In the genomic region with DNA sequence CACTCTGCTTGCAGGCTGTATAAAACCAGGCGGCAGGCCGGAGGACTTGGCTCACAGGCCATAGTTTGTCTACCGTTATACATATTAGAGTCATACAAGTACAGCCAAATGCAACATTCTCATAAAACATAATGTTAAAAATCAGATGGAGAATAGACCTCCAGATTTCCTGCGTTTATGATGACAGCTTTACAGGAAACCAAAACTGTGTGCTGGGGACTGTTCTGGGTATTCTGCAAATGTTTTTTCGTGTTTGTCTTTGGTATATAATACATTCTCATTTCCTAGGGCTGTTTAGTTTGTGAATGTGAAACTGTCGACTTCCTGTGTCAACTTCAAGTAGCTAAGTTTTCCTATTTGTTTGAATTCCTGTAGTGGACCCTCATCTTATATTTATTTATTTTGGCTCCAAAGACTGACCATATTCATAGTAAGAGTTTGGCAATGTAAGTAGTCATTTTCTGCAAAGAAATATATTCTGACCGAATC, we compare ENCODE assay signal across 8 cellular contexts.
DNase-seq lines count a peak whose midpoint lies in the region; ATAC-seq, FAIRE-seq and TF ChIP-seq lines count a peak whose summit lies in the region.

No MANE protein-coding gene starts in this region.

- 50% methylated on average over 1 of the region's 7 CpGs; no CpG with 5 or more reads in 1 of the 2 experiments for WGBS in IMR-90 (ENCODE audit: extremely low coverage in 2 of 2, insufficient read length in 1 of 2), 2 experiments
- no CpG with 5 or more reads among the region's 7 CpGs for WGBS in trophoblast cell (ENCODE audit: extremely low coverage, insufficient coverage, insufficient read length)

- H3K4me3 ChIP-seq in BLaER1 treated with 17β-estradiol and CSF1 and Interleukin-3, amounts not matched to agents 10 nM and 100 nM: no peak overlapping the region
- H3K4me3 ChIP-seq in IMR-90 (ENCODE audit: insufficient read depth, low read depth, low read length) (no peak overlapping the region), muscle layer of duodenum (ENCODE audit: low read depth in 1 of 2, low read length in 2 of 2) (no peak overlapping the region), trophoblast cell (ENCODE audit: low read depth, low read length) (no peak overlapping the region), kidney (ENCODE audit: low read length in 2 of 2) (no peak overlapping the region)

- H3K9me1 ChIP-seq in IMR-90 (ENCODE audit: insufficient read depth, low read length): peaks cover 4% of the 10 kb centered on the region; the same call in 1 of the 2 replicates

- H2AFZ ChIP-seq in IMR-90 (replicated peaks; ENCODE audit: low read length, poor library complexity) (no peak overlapping the region), trophoblast cell (ENCODE audit: insufficient read depth, low read length, poor library complexity) (no peak overlapping the region)

- no peak overlapping the region; the same call in 1 of the 2 replicates for H3K4ac ChIP-seq in IMR-90 (ENCODE audit: low read depth, low read length)
- H3K4ac ChIP-seq in trophoblast cell (ENCODE audit: low read depth, low read length): no peak overlapping the region

- TF ChIP-seq RAD21 in IMR-90 (IDR thresholded peaks at IDR 0.05; ENCODE audit: low read length): no peak

- peak; percentile 85 for DNase-seq in IMR-90
- peak; percentile 19 for DNase-seq in astrocyte of the hippocampus (ENCODE audit: low read depth, low spot score)
- DNase-seq in GF-D8 (lab: John Stamatoyannopoulos, UW): no peak
- no peak for DNase-seq in trophoblast cell
- no peak for DNase-seq in stimulated activated CD4-positive, alpha-beta T cell treated with anti-CD3 and anti-CD28 coated beads, Interleukin-4, amount 100 ng/mL, for 24 hours
- DNase-seq in kidney: no peak

- no peak overlapping the region for H2BK12ac ChIP-seq in trophoblast cell (ENCODE audit: low read length)

- no peaks in the 10 kb centered on the region for H3K36me3 ChIP-seq in BLaER1 treated with 17β-estradiol and CSF1 and Interleukin-3, amounts not matched to agents 10 nM and 100 nM
- H3K36me3 ChIP-seq in IMR-90 (ENCODE audit: control insufficient read depth, insufficient read depth, low read length): no peaks in the 10 kb centered on the region
- no peaks in the 10 kb centered on the region for H3K36me3 ChIP-seq in muscle layer of duodenum (ENCODE audit: control insufficient read depth in 1 of 2, insufficient read depth in 2 of 2, low read length in 2 of 2)
- H3K36me3 ChIP-seq in trophoblast cell (ENCODE audit: control insufficient read depth in 1 of 2, insufficient read depth in 2 of 2, low read length in 2 of 2): no peaks in the 10 kb centered on the region
- no peaks in the 10 kb centered on the region for H3K36me3 ChIP-seq in kidney (ENCODE audit: control insufficient read depth in 1 of 2, insufficient read depth in 2 of 2, low read length in 2 of 2)

- peak overlapping the region; percentile 5; the same call in 1 of the 2 replicates for H4K5ac ChIP-seq in IMR-90 (ENCODE audit: low read depth, low read length)

- peak overlapping the region; percentile 35; the same call in 1 of the 2 replicates for H3K56ac ChIP-seq in IMR-90 (ENCODE audit: extremely low read depth, insufficient read depth, low read length)

- dilution Hi-C loops in IMR-90 (cut with HindIII; ENCODE audit: low sequenced_read_pairs, unreplicated experiment): no loop called here

- TF ChIP-seq CTCF in IMR-90 (conservative IDR thresholded peaks at IDR 0.05; ENCODE audit: low read depth, low read length): no peak
- TF ChIP-seq CTCF in kidney (IDR thresholded peaks at IDR 0.05; ENCODE audit: borderline replicate concordance, extremely low read depth, insufficient read depth): no peak

- peaks cover 7 to 40% (median 13%) of the 10 kb centered on the region in 10 experiments; a peak in 11 of 20 replicates for H3K4me1 ChIP-seq in BLaER1 treated with 17β-estradiol and CSF1 and Interleukin-3, amounts not matched to agents 10 nM and 100 nM
- H3K4me1 ChIP-seq in IMR-90 (ENCODE audit: control insufficient read depth, insufficient read depth, low read length) (peaks cover 7% of the 10 kb centered on the region), muscle layer of duodenum (ENCODE audit: control insufficient read depth in 1 of 2, insufficient read depth in 2 of 2, low read length in 2 of 2) (peaks cover 5 to 6% of the 10 kb centered on the region in 2 donors), trophoblast cell (ENCODE audit: control insufficient read depth in 1 of 2, insufficient read depth in 2 of 2, low read length in 2 of 2) (no peaks in the 10 kb centered on the region), kidney (ENCODE audit: control insufficient read depth in 1 of 2, insufficient read depth in 1 of 2, low read depth in 1 of 2, low read length in 2 of 2) (peaks cover 0 to 14% of the 10 kb centered on the region in 2 donors)

- in situ Hi-C loops in IMR-90 (cut with MboI; ENCODE audit: low sequenced_read_pairs): loop anchor here (25.0 kb wide), 1 partner anchor 363 kb away; no protein-coding TSS in a partner anchor

- peak overlapping the region; percentile 2 to 54 (median 16); a peak in 16 of 22 replicates for H3K4me2 ChIP-seq in BLaER1 treated with 17β-estradiol and CSF1 and Interleukin-3, amounts not matched to agents 10 nM and 100 nM
- H3K4me2 ChIP-seq in IMR-90 (ENCODE audit: low read depth, low read length): peak overlapping the region; percentile 67
- no peak overlapping the region for H3K4me2 ChIP-seq in trophoblast cell (ENCODE audit: low read length)

- POLR2A ChIA-PET in IMR-90 (lab: Charles Lee; ENCODE audit: unreplicated experiment): no interaction called here

- H3K27ac ChIP-seq in BLaER1 treated with 17β-estradiol and CSF1 and Interleukin-3, amounts not matched to agents 10 nM and 100 nM: peak overlapping the region in 2 of 11 experiments; percentile 13 to 15; a peak in 1 of 22 replicates
- H3K27ac ChIP-seq in IMR-90 (ENCODE audit: insufficient read depth, low read length) (peak overlapping the region; percentile 96), muscle layer of duodenum (ENCODE audit: low read length) (peak overlapping the region; percentile 23), trophoblast cell (ENCODE audit: low read depth, low read length) (no peak overlapping the region), kidney (ENCODE audit: low read depth in 2 of 2, low read length in 2 of 2) (peak overlapping the region in 1 of 2 donors; percentile 60)

- H3K14ac ChIP-seq in IMR-90 (replicated peaks; ENCODE audit: low read depth, low read length): 0 out of 2 replicates have a peak overlapping the region, but pooled peaks have one; percentile 23
- no peak overlapping the region for H3K14ac ChIP-seq in trophoblast cell (ENCODE audit: low read length)

- ATAC-seq in IMR-90 (ENCODE audit: low read depth): peak; percentile 60

- H2BK20ac ChIP-seq in IMR-90 (ENCODE audit: low read depth, low read length): peak overlapping the region; percentile 50; the same call in 1 of the 2 replicates

- TF ChIP-seq POLR2A in IMR-90 (IDR thresholded peaks at IDR 0.05; ENCODE audit: low read depth, low read length): no peak

- intact Hi-C loops in IMR-90 (cut with micrococcal nuclease): loop anchor here (10.0 kb wide), 1 partner anchor 251 kb away; no protein-coding TSS in a partner anchor
- intact Hi-C loops in kidney (cut with DNase I): no loop called here

- FAIRE-seq in kidney (lab: Jason Lieb, UNC): no peak

- H4K20me1 ChIP-seq in BLaER1 treated with 17β-estradiol and CSF1 and Interleukin-3, amounts not matched to agents 10 nM and 100 nM: no peaks in the 10 kb centered on the region
- no peaks in the 10 kb centered on the region for H4K20me1 ChIP-seq in IMR-90 (ENCODE audit: insufficient read depth, low read length)

- H2BK15ac ChIP-seq in IMR-90 (ENCODE audit: low read depth, low read length): no peak overlapping the region

- H2BK5ac ChIP-seq in IMR-90 (ENCODE audit: low read depth, low read length, poor library complexity, severe bottlenecking) (peak overlapping the region; percentile 54), trophoblast cell (ENCODE audit: low read depth, low read length, poor library complexity) (no peak overlapping the region)

- peak overlapping the region in 1 of 2 experiments; percentile 73; a peak in 1 of 4 replicates for H4K8ac ChIP-seq in IMR-90 (ENCODE audit: low read depth in 2 of 2, low read length in 2 of 2)
- H4K8ac ChIP-seq in trophoblast cell (ENCODE audit: low read depth, low read length): no peak overlapping the region

- H4K91ac ChIP-seq in IMR-90 (ENCODE audit: insufficient read depth, low read depth, low read length) (0 out of 2 replicates have a peak overlapping the region, but pooled peaks have one; percentile 44), trophoblast cell (ENCODE audit: low read depth, low read length) (no peak overlapping the region)

- H2AK5ac ChIP-seq in IMR-90 (ENCODE audit: low read depth, low read length): no peak overlapping the region
- H2AK5ac ChIP-seq in trophoblast cell (ENCODE audit: low read length): no peak overlapping the region

- H3K9me3 ChIP-seq in BLaER1 treated with 17β-estradiol and CSF1 and Interleukin-3, amounts not matched to agents 10 nM and 100 nM (replicated peaks in 1 of 11): peaks cover 0 to 16% (median 2%) of the 10 kb centered on the region in 11 experiments; a peak in 8 of 22 replicates
- no peaks in the 10 kb centered on the region for H3K9me3 ChIP-seq in IMR-90 (ENCODE audit: control insufficient read depth, insufficient read depth, low read length)
- no peaks in the 10 kb centered on the region for H3K9me3 ChIP-seq in muscle layer of duodenum (ENCODE audit: control insufficient read depth in 1 of 2, low read length in 2 of 2)
- H3K9me3 ChIP-seq in trophoblast cell (ENCODE audit: insufficient read depth, low read depth, low read length): no peaks in the 10 kb centered on the region
- no peaks in the 10 kb centered on the region for H3K9me3 ChIP-seq in kidney (ENCODE audit: control insufficient read depth in 1 of 2, low read length in 2 of 2)

- H3K23ac ChIP-seq in IMR-90 (ENCODE audit: low read depth, low read length) (no peak overlapping the region), trophoblast cell (ENCODE audit: low read length) (no peak overlapping the region)

- H2BK120ac ChIP-seq in IMR-90 (ENCODE audit: low read depth, low read length): peak overlapping the region; percentile 60; the same call in 1 of the 2 replicates
- H2BK120ac ChIP-seq in trophoblast cell (ENCODE audit: insufficient read depth, low read length, poor library complexity): no peak overlapping the region

- H3K9ac ChIP-seq in BLaER1 treated with 17β-estradiol and CSF1 and Interleukin-3, amounts not matched to agents 10 nM and 100 nM: peak overlapping the region in 2 of 11 experiments; percentile 10 to 18; a peak in 1 of 22 replicates
- 0 out of 2 replicates have a peak overlapping the region, but pooled peaks have one; percentile 23 for H3K9ac ChIP-seq in IMR-90 (ENCODE audit: low read depth, low read length)
- no peak overlapping the region for H3K9ac ChIP-seq in trophoblast cell (ENCODE audit: low read length)
- no peak overlapping the region for H3K9ac ChIP-seq in kidney (ENCODE audit: low read length in 2 of 2)

- H3K79me1 ChIP-seq in IMR-90 (ENCODE audit: low read depth in 1 of 2, low read length in 2 of 2) (no peaks in the 10 kb centered on the region), trophoblast cell (ENCODE audit: low read length) (no peaks in the 10 kb centered on the region)

- H3K79me2 ChIP-seq in trophoblast cell (ENCODE audit: control insufficient read depth, insufficient read depth, low read length, poor library complexity): no peaks in the 10 kb centered on the region

- no peak overlapping the region for H4K12ac ChIP-seq in trophoblast cell (ENCODE audit: low read depth, low read length)

- BruUV-seq in IMR-90 (replicated peaks; lab: Mats Ljungman, UMichigan): no TSS peak

- H2AK9ac ChIP-seq in IMR-90 (replicated peaks; ENCODE audit: low read depth, low read length, poor library complexity): no peak overlapping the region

- peak overlapping the region; percentile 11 for H3K18ac ChIP-seq in IMR-90 (ENCODE audit: low read depth, low read length)
- no peak overlapping the region for H3K18ac ChIP-seq in trophoblast cell (ENCODE audit: low read length)

- peaks cover 0 to 35% (median 3%) of the 10 kb centered on the region in 11 experiments; a peak in 8 of 22 replicates for H3K27me3 ChIP-seq in BLaER1 treated with 17β-estradiol and CSF1 and Interleukin-3, amounts not matched to agents 10 nM and 100 nM
- no peaks in the 10 kb centered on the region for H3K27me3 ChIP-seq in IMR-90 (ENCODE audit: control insufficient read depth, insufficient read depth, low read length)
- H3K27me3 ChIP-seq in muscle layer of duodenum (ENCODE audit: low read depth, low read length): no peaks in the 10 kb centered on the region
- H3K27me3 ChIP-seq in trophoblast cell (ENCODE audit: insufficient read depth, low read length): no peaks in the 10 kb centered on the region

- CTCF ChIA-PET in IMR-90 (lab: Yijun Ruan, JAX): interaction anchor here (1.5 kb wide), 1 partner anchor 177 kb away, joined by 6 read pairs; no protein-coding TSS in a partner anchor

Comparison
In these comparisons a context has a peak if more than half of its experiments do, and no peak if none do; other contexts are left out.
1. DNase-seq: peak in IMR-90 (single experiment) and astrocyte of the hippocampus (single experiment); none in GF-D8 (single experiment), trophoblast cell (0 of 2), stimulated activated CD4-positive, alpha-beta T cell treated with anti-CD3 and anti-CD28 coated beads, Interleukin-4, amount 100 ng/mL, for 24 hours (single experiment) and kidney (single experiment).